Comparison of ENCODE assay signal across 21 cellular contexts in the genomic region with DNA sequence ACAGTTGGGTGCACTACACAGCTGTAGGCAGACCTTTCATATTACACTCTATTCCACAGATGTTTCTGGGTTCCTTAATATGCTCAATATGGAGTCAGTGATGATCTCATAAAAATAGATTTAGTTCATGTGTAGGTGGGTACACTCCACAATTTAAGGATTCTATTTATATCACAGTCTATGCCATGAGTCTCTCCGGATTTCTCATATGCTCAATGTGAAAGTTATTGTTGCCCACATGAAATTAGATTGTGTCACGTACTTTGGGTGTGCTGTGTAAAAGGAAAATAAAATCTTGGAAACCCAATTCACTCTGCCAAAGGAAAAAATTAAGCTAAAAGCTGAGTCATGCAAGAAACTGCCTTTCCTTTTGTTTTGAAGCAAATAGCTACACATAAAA. TPM values are rescaled to one million over a fixed set of nuclear protein-coding genes. Genes with fewer than 3 reads are reported as not detected.
DNase-seq lines count a peak whose midpoint lies in the region; ATAC-seq and TF ChIP-seq lines count a peak whose summit lies in the region.
"Had no signal": no experiment of that assay in that cellular context is flagged by ENCODE, and none has a peak within 500 bp of the region (broad histone marks: within the 10 kb centered on the region; RNA-seq: fewer than 3 reads in every experiment).

No MANE protein-coding gene starts in this region.

- peaks cover 5% of the 10 kb centered on the region for H3F3A ChIP-seq in SK-N-SH (replicated peaks; ENCODE audit: insufficient read depth)

- H3K27ac Mint-ChIP-seq in activated CD4-positive, alpha-beta T cell treated with anti-CD3 and anti-CD28 coated beads, Interleukin-2, amount 10 ng/mL, durations not matched to agents 7 days and 5 days = no peak overlapping the region
- H3K27ac Mint-ChIP-seq: CD8-positive, alpha-beta T cell had no signal

- ATAC-seq in SK-N-SH treated with all-trans-retinoic acid at 6 μM for 48 hours (no peak), GM18873 (IDR thresholded peaks at IDR 0.05; ENCODE audit: low FRiP score, unreplicated experiment) (no peak)
- ATAC-seq: CD8-positive, alpha-beta T cell had no signal

- no peak overlapping the region for H3K9ac ChIP-seq in SK-N-SH

- H3K9me3 Mint-ChIP-seq in activated CD4-positive, alpha-beta T cell treated with anti-CD3 and anti-CD28 coated beads, Interleukin-2, amount 10 ng/mL, durations not matched to agents 7 days and 5 days = no peaks in the 10 kb centered on the region
- H3K9me3 Mint-ChIP-seq: CD8-positive, alpha-beta T cell had no signal

- H3K4me3 ChIP-seq in SK-N-SH (ENCODE audit: low read depth in 2 of 2, low read length in 1 of 2) (no peak overlapping the region), fibroblast of the aortic adventitia (ENCODE audit: low read depth, low read length) (no peak overlapping the region)

- no peaks in the 10 kb centered on the region for H3K9me2 ChIP-seq in SK-N-SH

- CTCF ChIA-PET in SK-N-SH (lab: Yijun Ruan, JAX) = no interaction called here
- CTCF ChIA-PET in activated CD4-positive, alpha-beta T cell treated with anti-CD3 and anti-CD28 coated beads, Interleukin-2, amount 10 ng/mL, durations not matched to agents 7 days and 5 days (lab: Charles Lee) = no interaction called here

- no peak for TF ChIP-seq CTCF in SK-N-SH (IDR thresholded peaks at IDR 0.05)
- no peak for TF ChIP-seq CTCF in fibroblast of the aortic adventitia (IDR thresholded peaks at IDR 0.05; ENCODE audit: insufficient read depth, low read length)

- no peak overlapping the region for H3K4me3 Mint-ChIP-seq in activated CD4-positive, alpha-beta T cell treated with anti-CD3 and anti-CD28 coated beads, Interleukin-2, amount 10 ng/mL, durations not matched to agents 7 days and 5 days
- H3K4me3 Mint-ChIP-seq: CD8-positive, alpha-beta T cell had no signal

- peak overlapping the region; percentile 23; the same call in 1 of the 2 replicates for H2AFZ ChIP-seq in SK-N-SH (ENCODE audit: low read depth)

- no peak overlapping the region for H3K4me2 ChIP-seq in SK-N-SH

- peaks cover 4% of the 10 kb centered on the region for H3K27me3 Mint-ChIP-seq in activated CD4-positive, alpha-beta T cell treated with anti-CD3 and anti-CD28 coated beads, Interleukin-2, amount 10 ng/mL, durations not matched to agents 7 days and 5 days

- no peak for TF ChIP-seq RAD21 in SK-N-SH (IDR thresholded peaks at IDR 0.05; ENCODE audit: low read length)

- no peaks in the 10 kb centered on the region for H3K4me1 Mint-ChIP-seq in activated CD4-positive, alpha-beta T cell treated with anti-CD3 and anti-CD28 coated beads, Interleukin-2, amount 10 ng/mL, durations not matched to agents 7 days and 5 days

- H3K79me2 ChIP-seq in SK-N-SH (ENCODE audit: insufficient read depth) = no peaks in the 10 kb centered on the region

- no peak for TF ChIP-seq EP300 in SK-N-SH (IDR thresholded peaks at IDR 0.05; ENCODE audit: borderline replicate concordance in 1 of 2, low read depth in 1 of 2, low read length in 1 of 2)

- WGBS in SK-N-SH (ENCODE audit: low lambda C conversion rate) = 8% methylated on average over 2 of the region's 2 CpGs

- no peaks in the 10 kb centered on the region for H3K36me3 Mint-ChIP-seq in activated CD4-positive, alpha-beta T cell treated with anti-CD3 and anti-CD28 coated beads, Interleukin-2, amount 10 ng/mL, durations not matched to agents 7 days and 5 days (ENCODE audit: low read depth)
- H3K36me3 Mint-ChIP-seq: CD8-positive, alpha-beta T cell had no signal

- no peaks in the 10 kb centered on the region; the same call in 1 of the 2 replicates for H3K27me3 ChIP-seq in SK-N-SH (ENCODE audit: insufficient read depth)

- no peaks in the 10 kb centered on the region for H4K20me1 ChIP-seq in SK-N-SH (ENCODE audit: insufficient read depth)

- H3K27ac ChIP-seq in SK-N-SH (ENCODE audit: low read depth in 2 of 2, low read length in 1 of 2) (no peak overlapping the region), caudate nucleus (ENCODE audit: low read depth, low read length) (peak overlapping the region; percentile 52)
- H3K27ac ChIP-seq: 22Rv1 had no signal

- POLR2A ChIA-PET in SK-N-SH (lab: Yijun Ruan, JAX) = no interaction called here
- POLR2A ChIA-PET in activated CD4-positive, alpha-beta T cell treated with anti-CD3 and anti-CD28 coated beads, Interleukin-2, amount 10 ng/mL, durations not matched to agents 7 days and 5 days (lab: Charles Lee) = no interaction called here

- DNase-seq in SK-N-SH (no peak), caudate nucleus (lab: John Stamatoyannopoulos, UW) (peak in 1 of 61 donors; percentile 7), fibroblast of the aortic adventitia (ENCODE audit: low read depth) (peak; percentile 14), SIG-M5 (lab: John Stamatoyannopoulos, UW) (no peak), hypothalamus (lab: John Stamatoyannopoulos, UW) (no peak)
- no peak for DNase-seq in activated CD4-positive, alpha-beta T cell treated with anti-CD3 and anti-CD28 coated beads, Interleukin-2, amount 10 ng/mL, durations not matched to agents 7 days and 5 days
- DNase-seq: ACHN; C1 segment of cervical spinal cord; Calu3; CD8-positive, alpha-beta T cell; DMS153; IMR-90; NCI-H1105; NCI-H146; NCI-H2029 treated with DMSO at 0.1 percent for 48 hours; NCI-H226; NCI-H510A treated with DMSO at 0.1 percent for 48 hours; NCI-H748 treated with DMSO at 0.1 percent for 48 hours had no signal

- H3K36me3 ChIP-seq in SK-N-SH (replicated peaks in 1 of 2; ENCODE audit: control insufficient read depth in 1 of 2, insufficient read depth in 2 of 2, low read length in 1 of 2) = no peaks in the 10 kb centered on the region

- H3K9me3 ChIP-seq in SK-N-SH = no peaks in the 10 kb centered on the region

- no peaks in the 10 kb centered on the region for H3K4me1 ChIP-seq in SK-N-SH (ENCODE audit: control insufficient read depth in 1 of 2, insufficient read depth in 2 of 2, low read depth in 1 of 2, low read length in 1 of 2)

TF ChIP-seq in SK-N-SH, 30 proteins besides CTCF, POLR2A, EP300 and RAD21:
- TF ChIP-seq NRF1 (IDR thresholded peaks at IDR 0.05; ENCODE audit: low read depth, low read length) (no peak), FOXJ3 (CRISPR knock-in tag; IDR thresholded peaks at IDR 0.05) (no peak)

TF ChIP-seq in SK-N-SH treated with all-trans-retinoic acid at 6 μM for 48 hours, 23 proteins besides CTCF, POLR2A, EP300 and RAD21:
- TF ChIP-seq, protein P1, sequence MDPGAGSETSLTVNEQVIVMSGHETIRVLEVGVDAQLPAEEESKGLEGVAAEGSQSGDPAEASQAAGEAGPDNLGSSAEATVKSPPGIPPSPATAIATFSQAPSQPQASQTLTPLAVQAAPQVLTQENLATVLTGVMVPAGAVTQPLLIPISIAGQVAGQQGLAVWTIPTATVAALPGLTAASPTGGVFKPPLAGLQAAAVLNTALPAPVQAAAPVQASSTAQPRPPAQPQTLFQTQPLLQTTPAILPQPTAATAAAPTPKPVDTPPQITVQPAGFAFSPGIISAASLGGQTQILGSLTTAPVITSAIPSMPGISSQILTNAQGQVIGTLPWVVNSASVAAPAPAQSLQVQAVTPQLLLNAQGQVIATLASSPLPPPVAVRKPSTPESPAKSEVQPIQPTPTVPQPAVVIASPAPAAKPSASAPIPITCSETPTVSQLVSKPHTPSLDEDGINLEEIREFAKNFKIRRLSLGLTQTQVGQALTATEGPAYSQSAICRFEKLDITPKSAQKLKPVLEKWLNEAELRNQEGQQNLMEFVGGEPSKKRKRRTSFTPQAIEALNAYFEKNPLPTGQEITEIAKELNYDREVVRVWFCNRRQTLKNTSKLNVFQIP (CRISPR knock-in tag; IDR thresholded peaks at IDR 0.05; ENCODE audit: borderline replicate concordance, low read depth) = no peak
- TF ChIP-seq PPARA (CRISPR knock-in tag; IDR thresholded peaks at IDR 0.05; ENCODE audit: borderline replicate concordance) (no peak), ZNF70 (CRISPR knock-in tag; IDR thresholded peaks at IDR 0.05) (no peak)
- TF ChIP-seq, protein P2, sequence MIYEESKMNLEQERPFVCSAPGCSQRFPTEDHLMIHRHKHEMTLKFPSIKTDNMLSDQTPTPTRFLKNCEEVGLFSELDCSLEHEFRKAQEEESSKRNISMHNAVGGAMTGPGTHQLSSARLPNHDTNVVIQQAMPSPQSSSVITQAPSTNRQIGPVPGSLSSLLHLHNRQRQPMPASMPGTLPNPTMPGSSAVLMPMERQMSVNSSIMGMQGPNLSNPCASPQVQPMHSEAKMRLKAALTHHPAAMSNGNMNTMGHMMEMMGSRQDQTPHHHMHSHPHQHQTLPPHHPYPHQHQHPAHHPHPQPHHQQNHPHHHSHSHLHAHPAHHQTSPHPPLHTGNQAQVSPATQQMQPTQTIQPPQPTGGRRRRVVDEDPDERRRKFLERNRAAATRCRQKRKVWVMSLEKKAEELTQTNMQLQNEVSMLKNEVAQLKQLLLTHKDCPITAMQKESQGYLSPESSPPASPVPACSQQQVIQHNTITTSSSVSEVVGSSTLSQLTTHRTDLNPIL (CRISPR knock-in tag; IDR thresholded peaks at IDR 0.05; ENCODE audit: low read depth) = no peak

RNA-seq across cellular contexts. Expression of a gene that starts 32.5 kb away (rescaled TPM):
- not detected in 2 replicates for polyA plus RNA-seq in SK-N-SH (2012; rRNA removed)
- not detected in 2 replicates for polyA plus RNA-seq in SK-N-SH (2012; cell fraction: cytosol; rRNA removed)
- polyA plus RNA-seq in SK-N-SH (2012; cell fraction: nucleus; rRNA removed) = not detected in 2 replicates
- not detected in 2 replicates for total RNA-seq in fibroblast of the aortic adventitia (ENCODE audit: low replicate concordance)
- 1 to 10 TPM; 5.9 to 6.2 TPM for total RNA-seq in activated CD4-positive, alpha-beta T cell treated with anti-CD3 and anti-CD28 coated beads, Interleukin-2, amount 10 ng/mL, durations not matched to agents 7 days and 5 days
- total RNA-seq: Calu3, IMR-90 had no signal
- polyA plus RNA-seq: IMR-90 had no signal

RNA-seq across cellular contexts. Expression of a gene that starts 43.2 kb away (rescaled TPM):
- 2.2 and 3.1 TPM in 2 replicates for polyA plus RNA-seq in SK-N-SH (2012; rRNA removed)
- 2.6 and 2.8 TPM in 2 replicates for polyA plus RNA-seq in SK-N-SH (2012; cell fraction: cytosol; rRNA removed)
- 2.2 and 4.8 TPM in 2 replicates for polyA plus RNA-seq in SK-N-SH (2012; cell fraction: nucleus; rRNA removed)
- total RNA-seq in fibroblast of the aortic adventitia (ENCODE audit: low replicate concordance) = 8.6 and 17.7 TPM in 2 replicates
- 10 to 100 TPM; 19.5 to 20.7 TPM for total RNA-seq in activated CD4-positive, alpha-beta T cell treated with anti-CD3 and anti-CD28 coated beads, Interleukin-2, amount 10 ng/mL, durations not matched to agents 7 days and 5 days
